Comparison of ENCODE assay signal across 1 cellular context in genomic region chr4:82688091-82688815, GRCh38.
TF ChIP-seq lines count a peak whose summit lies in the region.

No MANE protein-coding gene starts in this region.

TF ChIP-seq in GM12878, 131 proteins besides CTCF, POLR2A, EP300 and RAD21 (continued from another document):
- no peak for TF ChIP-seq ZNF687 (IDR thresholded peaks at IDR 0.05)
- no peak for TF ChIP-seq ZBED1 (IDR thresholded peaks at IDR 0.05; ENCODE audit: borderline replicate concordance)
- TF ChIP-seq ATF2 (IDR thresholded peaks at IDR 0.05; ENCODE audit: low read length), result no peak
- TF ChIP-seq TARDBP (IDR thresholded peaks at IDR 0.05; ENCODE audit: borderline replicate concordance), result no peak
- no peak for TF ChIP-seq CHD4 (IDR thresholded peaks at IDR 0.05)
- no peak for TF ChIP-seq POLR2AphosphoS5 (IDR thresholded peaks at IDR 0.05; ENCODE audit: low read length)
- TF ChIP-seq GABPA (IDR thresholded peaks at IDR 0.05; ENCODE audit: low read depth), result no peak
TF ChIP-seq in GM12878: peak in this region for 0.
